In the genomic region with DNA sequence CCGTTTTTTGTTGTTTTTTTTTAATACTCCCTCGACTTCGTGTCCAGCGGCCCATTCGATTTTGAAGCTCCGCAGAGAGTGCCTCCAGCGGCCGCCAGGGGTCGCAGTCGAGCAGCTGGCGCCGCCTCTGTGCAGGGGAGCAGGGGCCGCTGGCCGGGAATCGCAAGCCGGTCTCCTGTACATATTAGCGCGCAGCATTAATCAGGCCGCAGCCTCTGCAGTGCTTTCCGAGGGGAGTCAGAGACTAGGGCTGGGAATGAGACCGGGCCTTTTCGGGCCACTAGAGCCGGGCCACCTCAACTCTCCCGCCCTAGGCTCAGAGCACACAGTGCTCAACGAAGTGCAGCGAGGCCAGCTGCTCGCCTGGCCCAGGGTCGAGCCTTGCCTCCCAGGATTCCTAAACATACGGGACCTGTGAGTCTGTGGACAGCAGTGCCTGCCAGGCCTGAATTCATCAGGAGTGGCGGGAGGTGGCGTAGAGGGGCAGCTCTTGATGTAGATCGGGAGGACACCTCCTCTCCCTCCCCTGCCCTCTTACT, we compare ENCODE assay signal across 8 cellular contexts.
DNase-seq lines count a peak whose midpoint lies in the region; ATAC-seq and TF ChIP-seq lines count a peak whose summit lies in the region.

No MANE protein-coding gene starts in this region.

- DNase-seq in GM10266 (ENCODE audit: extremely low spot score) (peak; percentile 64), NCI-H2196 treated with DMSO at 0.1 percent for 48 hours (lab: John Stamatoyannopoulos, UW; ENCODE audit: unreplicated experiment) (peak; percentile 40), memory B cell (ENCODE audit: low spot score in 2 of 2) (peak; percentile 64 to 67)
- DNase-seq in activated CD4-positive, alpha-beta memory T cell treated with anti-CD3 and anti-CD28 coated beads, Interleukin-2, amount 10 ng/mL, durations not matched to agents 7 days and 5 days = peak; percentile 54
- DNase-seq in effector CD8-positive, alpha-beta T cell (lab: John Stamatoyannopoulos, UW) = peak; percentile 27
- DNase-seq in stimulated activated CD8-positive, alpha-beta memory T cell treated with anti-CD3 and anti-CD28 coated beads, Interleukin-12 subunit alpha, Interleukin-12 subunit beta, amount 100 ng/mL, for 4 hours (ENCODE audit: low read depth) = peak; percentile 25

- H3K27me3 Mint-ChIP-seq in activated CD4-positive, alpha-beta memory T cell treated with anti-CD3 and anti-CD28 coated beads, Interleukin-2, amount 10 ng/mL, durations not matched to agents 7 days and 5 days = peaks cover 35% of the 10 kb centered on the region
- H3K27me3 Mint-ChIP-seq in memory B cell = peaks cover 20% of the 10 kb centered on the region

- peaks cover 3% of the 10 kb centered on the region for H3K9me3 Mint-ChIP-seq in activated CD4-positive, alpha-beta memory T cell treated with anti-CD3 and anti-CD28 coated beads, Interleukin-2, amount 10 ng/mL, durations not matched to agents 7 days and 5 days
- H3K9me3 Mint-ChIP-seq in memory B cell = peaks cover 4% of the 10 kb centered on the region

- H3K4me3 Mint-ChIP-seq in activated CD4-positive, alpha-beta memory T cell treated with anti-CD3 and anti-CD28 coated beads, Interleukin-2, amount 10 ng/mL, durations not matched to agents 7 days and 5 days = no peak overlapping the region
- no peak overlapping the region for H3K4me3 Mint-ChIP-seq in memory B cell

- CTCF ChIA-PET in activated CD4-positive, alpha-beta memory T cell treated with anti-CD3 and anti-CD28 coated beads, Interleukin-2, amount 10 ng/mL, durations not matched to agents 7 days and 5 days (lab: Charles Lee) = interaction anchor here (0.7 to 2.5 kb wide), 22 partner anchors 8 to 888 kb away, joined by 3 to 24 read pairs (median 4); no protein-coding TSS in a partner anchor

- TF ChIP-seq CTCF in GM10266 (IDR thresholded peaks at IDR 0.05; ENCODE audit: control insufficient read depth, insufficient read depth, low read depth, missing control alignments) = peak; percentile 81

- POLR2A ChIA-PET in activated CD4-positive, alpha-beta memory T cell treated with anti-CD3 and anti-CD28 coated beads, Interleukin-2, amount 10 ng/mL, durations not matched to agents 7 days and 5 days (lab: Charles Lee) = no interaction called here

- ATAC-seq in HG02759 (IDR thresholded peaks at IDR 0.05; ENCODE audit: unreplicated experiment) (peak; percentile 71), memory B cell (ENCODE audit: low read depth) (peak; percentile 87), HG02763 (IDR thresholded peaks at IDR 0.05; ENCODE audit: unreplicated experiment) (no peak)

- no peak overlapping the region for H3K27ac Mint-ChIP-seq in activated CD4-positive, alpha-beta memory T cell treated with anti-CD3 and anti-CD28 coated beads, Interleukin-2, amount 10 ng/mL, durations not matched to agents 7 days and 5 days
- H3K27ac Mint-ChIP-seq in memory B cell = no peak overlapping the region

- peaks cover 4% of the 10 kb centered on the region for H3K4me1 Mint-ChIP-seq in activated CD4-positive, alpha-beta memory T cell treated with anti-CD3 and anti-CD28 coated beads, Interleukin-2, amount 10 ng/mL, durations not matched to agents 7 days and 5 days
- H3K4me1 Mint-ChIP-seq in memory B cell = peaks cover 3% of the 10 kb centered on the region

- no peaks in the 10 kb centered on the region for H3K36me3 Mint-ChIP-seq in activated CD4-positive, alpha-beta memory T cell treated with anti-CD3 and anti-CD28 coated beads, Interleukin-2, amount 10 ng/mL, durations not matched to agents 7 days and 5 days (ENCODE audit: low read depth)
- H3K36me3 Mint-ChIP-seq in memory B cell = peaks cover 3% of the 10 kb centered on the region
